ENCODE assay signal across 27 cellular contexts in genomic region chr10:46257099-46257498, GRCh38. TPM values are rescaled to one million over a fixed set of nuclear protein-coding genes. Genes with fewer than 3 reads are reported as not detected.
DNase-seq lines count a peak whose midpoint lies in the region; ATAC-seq and TF ChIP-seq lines count a peak whose summit lies in the region.
"Had no signal": no experiment of that assay in that cellular context is flagged by ENCODE, and none has a peak within 500 bp of the region (broad histone marks: within the 10 kb centered on the region; RNA-seq: fewer than 3 reads in every experiment).

No MANE protein-coding gene starts in this region.

- H3K4me3 Mint-ChIP-seq in CD4-positive, CD25-positive, alpha-beta regulatory T cell = peak overlapping the region in 1 of 4 donors; percentile 15
- H3K4me3 Mint-ChIP-seq in CD4-positive, alpha-beta memory T cell = no peak overlapping the region
- no peak overlapping the region for H3K4me3 Mint-ChIP-seq in naive thymus-derived CD4-positive, alpha-beta T cell

- no peak overlapping the region for H2AFZ ChIP-seq in mammary epithelial cell (ENCODE audit: low read depth, low read length)
- H2AFZ ChIP-seq: GM23248 had no signal

- H3K9ac ChIP-seq in mammary epithelial cell (ENCODE audit: insufficient read depth, low read length) = no peak overlapping the region
- H3K9ac ChIP-seq: BLaER1 treated with 17β-estradiol and CSF1 and Interleukin-3, amounts not matched to agents 10 nM and 100 nM; GM23248; SK-N-SH had no signal

- H3K27ac Mint-ChIP-seq in CD4-positive, CD25-positive, alpha-beta regulatory T cell = peak overlapping the region in 2 of 3 donors; percentile 2 to 26
- peak overlapping the region in 4 of 7 donors; percentile 3 to 38 (median 27) for H3K27ac Mint-ChIP-seq in CD4-positive, alpha-beta memory T cell
- H3K27ac Mint-ChIP-seq in naive thymus-derived CD4-positive, alpha-beta T cell = peak overlapping the region in 8 of 9 donors; percentile 4 to 74 (median 52)

- no peak overlapping the region for H3K4me3 ChIP-seq in CD4-positive, CD25-positive, alpha-beta regulatory T cell (ENCODE audit: low read depth, low read length)
- no peak overlapping the region for H3K4me3 ChIP-seq in CD4-positive, alpha-beta memory T cell (ENCODE audit: low read length in 2 of 2)
- no peak overlapping the region for H3K4me3 ChIP-seq in naive thymus-derived CD4-positive, alpha-beta T cell (ENCODE audit: low read length)
- H3K4me3 ChIP-seq in thoracic aorta (no peak overlapping the region), mammary epithelial cell (replicated peaks in 1 of 3; ENCODE audit: insufficient read depth in 1 of 3, low read depth in 2 of 3, low read length in 3 of 3) (no peak overlapping the region)
- H3K4me3 ChIP-seq: A549; BLaER1 treated with 17β-estradiol and CSF1 and Interleukin-3, amounts not matched to agents 10 nM and 100 nM; GM23248 had no signal

- no peak for ATAC-seq in CD4-positive, CD25-positive, alpha-beta regulatory T cell (ENCODE audit: low read depth in 2 of 2)
- ATAC-seq in naive thymus-derived CD4-positive, alpha-beta T cell = no peak
- no peak for ATAC-seq in thoracic aorta (ENCODE audit: insufficient number of reproducible peaks, low FRiP score, low read depth)
- ATAC-seq in HG03520 (IDR thresholded peaks at IDR 0.05; ENCODE audit: unreplicated experiment) = no peak
- ATAC-seq: PC-3 had no signal

- dilution Hi-C loops in mammary epithelial cell (cut with HindIII; ENCODE audit: low sequenced_read_pairs) = no loop called here

- H4K20me1 ChIP-seq in mammary epithelial cell (ENCODE audit: insufficient read depth, low read length) = no peaks in the 10 kb centered on the region

- CTCF ChIA-PET in CD4-positive, alpha-beta memory T cell (lab: Charles Lee; ENCODE audit: partially characterized antibody) = interaction anchor here (0.8 to 3.1 kb wide), 4 partner anchors 9 to 39 kb away, joined by 3 to 12 read pairs (median 4); no protein-coding TSS in a partner anchor
- CTCF ChIA-PET in naive thymus-derived CD4-positive, alpha-beta T cell (lab: Charles Lee) = interaction anchor here (1.1 kb wide), 1 partner anchor 33 kb away, joined by 3 read pairs; no protein-coding TSS in a partner anchor
- CTCF ChIA-PET in mammary epithelial cell (lab: Charles Lee; ENCODE audit: low non-redundant PET) = no interaction called here

- peaks cover 32 to 70% (median 47%) of the 10 kb centered on the region in 4 donors for H3K4me1 Mint-ChIP-seq in CD4-positive, CD25-positive, alpha-beta regulatory T cell
- peaks cover 28 to 45% (median 41%) of the 10 kb centered on the region in 4 donors for H3K4me1 Mint-ChIP-seq in CD4-positive, alpha-beta memory T cell
- peaks cover 12 to 67% (median 59%) of the 10 kb centered on the region in 7 donors for H3K4me1 Mint-ChIP-seq in naive thymus-derived CD4-positive, alpha-beta T cell

- H3K4me1 ChIP-seq in CD4-positive, CD25-positive, alpha-beta regulatory T cell (ENCODE audit: control insufficient read depth, insufficient read depth, low read length, poor library complexity, severe bottlenecking) = no peaks in the 10 kb centered on the region
- peaks cover 4% of the 10 kb centered on the region for H3K4me1 ChIP-seq in CD4-positive, alpha-beta memory T cell (ENCODE audit: insufficient read depth, low read length)
- H3K4me1 ChIP-seq in naive thymus-derived CD4-positive, alpha-beta T cell (ENCODE audit: control insufficient read depth in 2 of 2, insufficient read depth in 2 of 2, low read length in 2 of 2) = peaks cover 0 to 12% of the 10 kb centered on the region in 2 donors
- peaks cover 37 to 50% of the 10 kb centered on the region in 2 donors for H3K4me1 ChIP-seq in thoracic aorta (ENCODE audit: control insufficient read depth in 1 of 2, low read depth in 2 of 2)
- peaks cover 4% of the 10 kb centered on the region for H3K4me1 ChIP-seq in mammary epithelial cell (ENCODE audit: insufficient read depth, low read length)

- H3K27me3 ChIP-seq in CD4-positive, CD25-positive, alpha-beta regulatory T cell (ENCODE audit: control insufficient read depth, insufficient read depth, low read length) = no peaks in the 10 kb centered on the region
- H3K27me3 ChIP-seq in CD4-positive, alpha-beta memory T cell (ENCODE audit: insufficient read depth, low read length) = no peaks in the 10 kb centered on the region
- H3K27me3 ChIP-seq in naive thymus-derived CD4-positive, alpha-beta T cell (ENCODE audit: control insufficient read depth in 2 of 2, insufficient read depth in 2 of 2, low read length in 2 of 2) = no peaks in the 10 kb centered on the region
- H3K27me3 ChIP-seq in thoracic aorta (replicated peaks; ENCODE audit: insufficient read depth) (no peaks in the 10 kb centered on the region), mammary epithelial cell (ENCODE audit: insufficient read depth, low read length) (no peaks in the 10 kb centered on the region)
- H3K27me3 ChIP-seq: BLaER1 treated with 17β-estradiol and CSF1 and Interleukin-3, amounts not matched to agents 10 nM and 100 nM had no signal

- no TSS peak for BruUV-seq in mammary epithelial cell (replicated peaks; lab: Mats Ljungman, UMichigan)

- H3K9me3 Mint-ChIP-seq in CD4-positive, CD25-positive, alpha-beta regulatory T cell = no peaks in the 10 kb centered on the region
- H3K9me3 Mint-ChIP-seq in CD4-positive, alpha-beta memory T cell = no peaks in the 10 kb centered on the region
- no peaks in the 10 kb centered on the region for H3K9me3 Mint-ChIP-seq in naive thymus-derived CD4-positive, alpha-beta T cell

- intact Hi-C loops in CD4-positive, alpha-beta memory T cell (cut with micrococcal nuclease) = no loop called here
- intact Hi-C loops in naive thymus-derived CD4-positive, alpha-beta T cell (cut with micrococcal nuclease) = loop anchor here in 1 of 2 donors (10.0 kb wide), 1 partner anchor 1022 kb away; no protein-coding TSS in a partner anchor
- intact Hi-C loops in mammary epithelial cell (cut with micrococcal nuclease) = loop anchor here (2.0 kb wide), 1 partner anchor 28 kb away; no protein-coding TSS in a partner anchor

- in situ Hi-C loops in mammary epithelial cell (cut with MboI; ENCODE audit: low sequenced_read_pairs in 2 of 2) = no loop called here

- DNase-seq in CD4-positive, CD25-positive, alpha-beta regulatory T cell = no peak
- DNase-seq in CD4-positive, alpha-beta memory T cell = no peak
- DNase-seq in naive thymus-derived CD4-positive, alpha-beta T cell = no peak
- DNase-seq in thoracic aorta (ENCODE audit: low spot score) (no peak), NCI-H748 (lab: John Stamatoyannopoulos, UW; ENCODE audit: unreplicated experiment) (no peak), mammary epithelial cell (no peak)
- DNase-seq: AML-193; Calu3; DND-41; GM23248; H7; KBM-7; MV-4-11; NCI-H1105; NCI-H1436 treated with DMSO at 0.1 percent for 48 hours; NCI-H187 treated with DMSO at 0.1 percent for 48 hours; NCI-H2171 treated with DMSO at 0.1 percent for 48 hours; NCI-H524; NCI-H82; NK-92 treated with Interleukin-12 subunit alpha and Interleukin-12 subunit beta, amount 100 ng/mL, for 24 hours; PC-3; SK-N-SH had no signal

- no peak overlapping the region for H3K4me2 ChIP-seq in mammary epithelial cell (ENCODE audit: insufficient read depth, low read depth, low read length)
- H3K4me2 ChIP-seq: A549; BLaER1 treated with 17β-estradiol and CSF1 and Interleukin-3, amounts not matched to agents 10 nM and 100 nM; SK-N-SH had no signal

- POLR2A ChIA-PET in CD4-positive, alpha-beta memory T cell (lab: Charles Lee; ENCODE audit: partially characterized antibody) = no interaction called here
- POLR2A ChIA-PET in naive thymus-derived CD4-positive, alpha-beta T cell (lab: Charles Lee) = no interaction called here

- no peaks in the 10 kb centered on the region for H3K79me2 ChIP-seq in mammary epithelial cell (ENCODE audit: insufficient read depth, low read length)

- H3K36me3 Mint-ChIP-seq in CD4-positive, CD25-positive, alpha-beta regulatory T cell = peaks cover 35% of the 10 kb centered on the region
- peaks cover 8 to 55% of the 10 kb centered on the region in 2 donors for H3K36me3 Mint-ChIP-seq in CD4-positive, alpha-beta memory T cell
- H3K36me3 Mint-ChIP-seq in naive thymus-derived CD4-positive, alpha-beta T cell = peaks cover 11 to 55% (median 20%) of the 10 kb centered on the region in 5 donors

- H3K27me3 Mint-ChIP-seq in CD4-positive, CD25-positive, alpha-beta regulatory T cell = no peaks in the 10 kb centered on the region
- no peaks in the 10 kb centered on the region for H3K27me3 Mint-ChIP-seq in CD4-positive, alpha-beta memory T cell
- no peaks in the 10 kb centered on the region for H3K27me3 Mint-ChIP-seq in naive thymus-derived CD4-positive, alpha-beta T cell

- 88% methylated on average over 4 of the region's 4 CpGs for WGBS in mammary epithelial cell (ENCODE audit: low coverage, missing lambda C conversion rate)

- peaks cover 55% of the 10 kb centered on the region for H3K36me3 ChIP-seq in CD4-positive, CD25-positive, alpha-beta regulatory T cell (ENCODE audit: control insufficient read depth, insufficient read depth, low read length)
- H3K36me3 ChIP-seq in CD4-positive, alpha-beta memory T cell (ENCODE audit: insufficient read depth, low read length) = peaks cover 28% of the 10 kb centered on the region
- peaks cover 14 to 43% (median 28%) of the 10 kb centered on the region in 3 experiments for H3K36me3 ChIP-seq in naive thymus-derived CD4-positive, alpha-beta T cell (ENCODE audit: control insufficient read depth in 2 of 3, insufficient read depth in 3 of 3, low read length in 3 of 3)
- H3K36me3 ChIP-seq in thoracic aorta = no peaks in the 10 kb centered on the region
- H3K36me3 ChIP-seq in mammary epithelial cell (ENCODE audit: insufficient read depth, low read length) = no peaks in the 10 kb centered on the region

- no peaks in the 10 kb centered on the region for H3K9me3 ChIP-seq in CD4-positive, CD25-positive, alpha-beta regulatory T cell (ENCODE audit: control insufficient read depth in 2 of 2, low read length in 2 of 2)
- no peaks in the 10 kb centered on the region for H3K9me3 ChIP-seq in CD4-positive, alpha-beta memory T cell (ENCODE audit: control insufficient read depth in 1 of 2, low read length in 2 of 2)
- no peaks in the 10 kb centered on the region for H3K9me3 ChIP-seq in naive thymus-derived CD4-positive, alpha-beta T cell (ENCODE audit: control insufficient read depth in 2 of 3, low read length in 3 of 3)
- H3K9me3 ChIP-seq in thoracic aorta (no peaks in the 10 kb centered on the region), mammary epithelial cell (replicated peaks; ENCODE audit: insufficient read depth, low read length) (no peaks in the 10 kb centered on the region)
- H3K9me3 ChIP-seq: A549; BLaER1 treated with 17β-estradiol and CSF1 and Interleukin-3, amounts not matched to agents 10 nM and 100 nM; SK-N-SH had no signal

- H3K27ac ChIP-seq in CD4-positive, CD25-positive, alpha-beta regulatory T cell (ENCODE audit: insufficient read depth, low read length, poor library complexity, severe bottlenecking) = no peak overlapping the region
- H3K27ac ChIP-seq in CD4-positive, alpha-beta memory T cell (ENCODE audit: low read depth, low read length) = no peak overlapping the region
- H3K27ac ChIP-seq in naive thymus-derived CD4-positive, alpha-beta T cell (ENCODE audit: low read depth, low read length) = no peak overlapping the region
- H3K27ac ChIP-seq in thoracic aorta (peak overlapping the region; percentile 50 to 64), mammary epithelial cell (ENCODE audit: insufficient read depth, low read depth, low read length) (no peak overlapping the region)
- H3K27ac ChIP-seq: BLaER1 treated with 17β-estradiol and CSF1 and Interleukin-3, amounts not matched to agents 10 nM and 100 nM; GM23248 had no signal

- TF ChIP-seq CTCF in thoracic aorta (IDR thresholded peaks at IDR 0.05) (no peak), mammary epithelial cell (conservative IDR thresholded peaks at IDR 0.05 in 1 of 2, IDR thresholded peaks at IDR 0.05 in 1 of 2; ENCODE audit: extremely low read depth in 1 of 2, insufficient read depth in 1 of 2, low read depth in 1 of 2, low read length in 2 of 2) (no peak)

RNA-seq across cellular contexts. Expression of gene ANTXRL, which starts 29.7 kb away (rescaled TPM):
- not detected for total RNA-seq in CD4-positive, CD25-positive, alpha-beta regulatory T cell
- under 1 TPM in 1 of 4 donors, not detected in 3; 0.72 TPM for polyA plus RNA-seq in CD4-positive, CD25-positive, alpha-beta regulatory T cell
- not detected for total RNA-seq in CD4-positive, alpha-beta memory T cell
- not detected for polyA plus RNA-seq in CD4-positive, alpha-beta memory T cell
- total RNA-seq in naive thymus-derived CD4-positive, alpha-beta T cell = under 1 TPM in 1 of 5 experiments, not detected in 4; 0.97 TPM
- polyA plus RNA-seq in naive thymus-derived CD4-positive, alpha-beta T cell = not detected
- total RNA-seq in thoracic aorta = not detected
- not detected for total RNA-seq in mammary epithelial cell
- polyA plus RNA-seq in mammary epithelial cell = not detected
- not detected for polyA minus RNA-seq in mammary epithelial cell
- total RNA-seq: Calu3, GM23248, H7, LHCN-M2, MCF 10A, PC-3 had no signal
- polyA plus RNA-seq: GM23248, SK-N-SH had no signal

Comparison
In these comparisons a context has a peak if more than half of its experiments do, and no peak if none do; other contexts are left out.
1. H3K27ac ChIP-seq: peak in thoracic aorta (2 of 2); none in CD4-positive, CD25-positive, alpha-beta regulatory T cell (single experiment), CD4-positive, alpha-beta memory T cell (single experiment), naive thymus-derived CD4-positive, alpha-beta T cell (single experiment) and mammary epithelial cell (single experiment).
2. Peak in every context shown above with its lines, with median percentiles within 50 percentile points of each other: H3K27ac Mint-ChIP-seq.